Comparison of ENCODE assay signal across 13 cellular contexts in the genomic region with DNA sequence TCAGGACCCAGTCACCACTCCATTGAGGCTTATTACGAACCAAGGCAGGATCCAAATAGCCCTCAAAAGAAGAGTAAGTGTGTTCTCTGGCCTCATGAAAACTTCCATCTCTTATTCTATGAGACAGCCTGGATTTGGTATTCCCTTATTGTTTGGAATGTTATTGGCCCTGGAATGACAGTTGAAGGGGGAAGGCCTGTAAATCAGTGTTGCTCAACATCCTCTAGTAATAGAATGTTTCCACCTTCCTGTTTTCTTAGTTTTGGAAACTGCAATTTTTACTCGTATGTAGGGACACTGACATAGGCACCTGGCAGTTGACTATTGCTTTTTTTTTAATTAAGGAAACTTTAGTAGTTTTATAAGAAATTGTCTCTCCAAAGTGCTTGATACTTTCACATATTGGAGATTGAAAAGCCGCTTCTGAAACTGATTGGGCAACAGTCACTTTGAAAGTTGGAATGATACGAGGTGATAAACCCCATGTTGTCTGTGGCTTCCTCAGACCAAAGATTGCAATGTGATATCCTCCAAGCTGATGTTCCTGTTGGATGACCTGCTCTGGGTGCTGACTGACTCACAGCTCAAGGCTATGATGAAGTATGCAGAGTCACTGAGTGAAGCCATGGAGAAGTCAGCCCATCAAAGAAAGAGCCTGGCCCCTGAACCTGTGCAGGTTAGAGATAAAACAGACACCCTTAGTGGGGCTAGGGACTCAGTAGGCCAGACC. TPM values are rescaled to one million over a fixed set of nuclear protein-coding genes. Genes with fewer than 3 reads are reported as not detected.
A peak's percentile ranks its signal among the peaks of the same experiment; 100 is the strongest.
DNase-seq lines count a peak whose midpoint lies in the region; ATAC-seq, FAIRE-seq and TF ChIP-seq lines count a peak whose summit lies in the region.
"Had no signal": no experiment of that assay in that cellular context is flagged by ENCODE, and none has a peak within 500 bp of the region (broad histone marks: within the 10 kb centered on the region; RNA-seq: fewer than 3 reads in every experiment).

No MANE protein-coding gene starts in this region.

- H3K9me3 Mint-ChIP-seq in chondrocyte (ENCODE audit: low read depth): no peaks in the 10 kb centered on the region
- H3K9me3 Mint-ChIP-seq: activated CD4-positive, alpha-beta memory T cell treated with anti-CD3 and anti-CD28 coated beads for 36 hours; activated naive CD8-positive, alpha-beta T cell treated with anti-CD3 and anti-CD28 coated beads, Interleukin-2, amount 50 U/mL, for 24 hours had no signal

- H3K36me3 Mint-ChIP-seq in chondrocyte (ENCODE audit: low read depth): peaks cover 34% of the 10 kb centered on the region
- no peaks in the 10 kb centered on the region for H3K36me3 Mint-ChIP-seq in T-helper 17 cell (ENCODE audit: low read depth)

- TF ChIP-seq POLR2A in GM12891 (IDR thresholded peaks at IDR 0.05; ENCODE audit: low read depth, low read length): no peak

- peak overlapping the region; percentile 27 for H3K27ac Mint-ChIP-seq in chondrocyte (ENCODE audit: unreplicated experiment)
- H3K27ac Mint-ChIP-seq in T-helper 17 cell: no peak overlapping the region
- H3K27ac Mint-ChIP-seq: activated CD4-positive, alpha-beta memory T cell treated with anti-CD3 and anti-CD28 coated beads for 36 hours; activated naive CD8-positive, alpha-beta T cell treated with anti-CD3 and anti-CD28 coated beads, Interleukin-2, amount 50 U/mL, for 24 hours had no signal

- ATAC-seq in T-helper 17 cell: no peak
- ATAC-seq: activated naive CD8-positive, alpha-beta T cell treated with anti-CD3 and anti-CD28 coated beads, Interleukin-2, amount 50 U/mL, for 24 hours had no signal

- no peaks in the 10 kb centered on the region for H3K9me3 ChIP-seq in T-helper 17 cell (ENCODE audit: control insufficient read depth, low read length, poor library complexity, severe bottlenecking)
- H3K9me3 ChIP-seq: uterus had no signal

- no peak for FAIRE-seq in GM12891 (lab: Jason Lieb, UNC)

- H3K27me3 Mint-ChIP-seq in chondrocyte (ENCODE audit: low read depth): no peaks in the 10 kb centered on the region
- H3K27me3 Mint-ChIP-seq in T-helper 17 cell: no peaks in the 10 kb centered on the region
- H3K27me3 Mint-ChIP-seq: activated CD4-positive, alpha-beta memory T cell treated with anti-CD3 and anti-CD28 coated beads for 36 hours; activated naive CD8-positive, alpha-beta T cell treated with anti-CD3 and anti-CD28 coated beads, Interleukin-2, amount 50 U/mL, for 24 hours had no signal

- no peak for TF ChIP-seq CTCF in chondrocyte (IDR thresholded peaks at IDR 0.05)

- H3K4me1 Mint-ChIP-seq in chondrocyte (ENCODE audit: low read depth) (no peaks in the 10 kb centered on the region), T-helper 17 cell (peaks cover 13% of the 10 kb centered on the region)
- H3K4me1 Mint-ChIP-seq: activated naive CD8-positive, alpha-beta T cell treated with anti-CD3 and anti-CD28 coated beads, Interleukin-2, amount 50 U/mL, for 24 hours had no signal

- DNase-seq in EH (ENCODE audit: low read depth) (peak; percentile 77), NCI-H226 (peak; percentile 36), chondrocyte (ENCODE audit: low spot score) (no peak), myocyte (ENCODE audit: low read depth) (peak; percentile 68), T-helper 17 cell (no peak), GM12891 (ENCODE audit: insufficient read length, low spot score) (no peak), dermis blood vessel endothelial cell (no peak)
- DNase-seq in activated T-cell treated with anti-CD3 and anti-CD28 coated beads, Interleukin-2, amount 50 U/mL, for 48 hours: no peak
- DNase-seq: activated CD4-positive, alpha-beta memory T cell treated with anti-CD3 and anti-CD28 coated beads for 36 hours; activated naive CD8-positive, alpha-beta T cell treated with anti-CD3 and anti-CD28 coated beads, Interleukin-2, amount 50 U/mL, for 24 hours; left cardiac atrium; retina; uterus had no signal

- H3K4me3 Mint-ChIP-seq in chondrocyte (ENCODE audit: unreplicated experiment): no peak overlapping the region
- H3K4me3 Mint-ChIP-seq in T-helper 17 cell: no peak overlapping the region
- H3K4me3 Mint-ChIP-seq: activated CD4-positive, alpha-beta memory T cell treated with anti-CD3 and anti-CD28 coated beads for 36 hours; activated naive CD8-positive, alpha-beta T cell treated with anti-CD3 and anti-CD28 coated beads, Interleukin-2, amount 50 U/mL, for 24 hours had no signal

TF ChIP-seq in GM12891, 5 proteins besides CTCF, POLR2A, EP300 and RAD21:
- TF ChIP-seq TAF1 (IDR thresholded peaks at IDR 0.05; ENCODE audit: low read depth, low read length) (no peak), POU2F2 (IDR thresholded peaks at IDR 0.05; ENCODE audit: low read depth, low read length) (no peak), POLR2AphosphoS5 (IDR thresholded peaks at IDR 0.05; ENCODE audit: low read depth, low read length) (no peak), PAX5 (IDR thresholded peaks at IDR 0.05; ENCODE audit: insufficient read depth, low read length, severe bottlenecking) (no peak), SPI1 (IDR thresholded peaks at IDR 0.05; ENCODE audit: low read depth, low read length) (no peak)

RNA-seq across cellular contexts. Expression of a gene that starts 43.1 kb away (rescaled TPM):
- total RNA-seq in chondrocyte (9.8 to 20.8 TPM (median 20.1 TPM) in 3 replicates), myocyte (6.3 and 7.2 TPM in 2 replicates), T-helper 17 cell (10 to 100 TPM; 10.5 to 16.3 TPM), dermis blood vessel endothelial cell (9.7 and 20.2 TPM in 2 replicates)
- 8.7 TPM for polyA plus RNA-seq in myocyte (2012)
- polyA plus RNA-seq in GM12891 (2012; ENCODE audit: low read depth, missing spikeins): 3.5 TPM

RNA-seq across cellular contexts. Expression of a gene that starts 52.9 kb away (rescaled TPM):
- total RNA-seq in chondrocyte (30.5 to 42.1 TPM (median 31.7 TPM) in 3 replicates), myocyte (33.1 and 38.6 TPM in 2 replicates), T-helper 17 cell (10 to 100 TPM; 30.1 to 36.3 TPM), dermis blood vessel endothelial cell (36.8 and 47.1 TPM in 2 replicates)
- 32.2 TPM for polyA plus RNA-seq in myocyte (2012)
- 29.3 TPM for polyA plus RNA-seq in GM12891 (2012; ENCODE audit: low read depth, missing spikeins)

RNA-seq across cellular contexts. Expression of a gene that starts 54.1 kb away (rescaled TPM):
- total RNA-seq in chondrocyte (17.2 to 18.4 TPM (median 17.2 TPM) in 3 replicates), myocyte (70.6 and 90.2 TPM in 2 replicates), T-helper 17 cell (10 to 100 TPM in 1 of 2 donors, 1 to 10 TPM in 1; 9.6 to 10.0 TPM), dermis blood vessel endothelial cell (53.6 and 75.7 TPM in 2 replicates)
- polyA plus RNA-seq in myocyte (2012): 53.0 TPM
- polyA plus RNA-seq in GM12891 (2012; ENCODE audit: low read depth, missing spikeins): 1.9 TPM

Comparison
In these comparisons a context has a peak if more than half of its experiments do, and no peak if none do; other contexts are left out.
1. DNase-seq: peak in EH (single experiment), NCI-H226 (single experiment) and myocyte (single experiment); none in chondrocyte (single experiment), activated T-cell treated with anti-CD3 and anti-CD28 coated beads, Interleukin-2, amount 50 U/mL, for 48 hours (0 of 2), T-helper 17 cell (0 of 3), GM12891 (single experiment) and dermis blood vessel endothelial cell (single experiment).